1 cellular context compared by ENCODE assay signal in genomic region chr20:52291109-52291508, GRCh38.
TF ChIP-seq lines count a peak whose summit lies in the region.

No MANE protein-coding gene starts in this region.

TF ChIP-seq in K562, 482 proteins besides CTCF, POLR2A, EP300 and RAD21 (continued from another document and continues in another):
- TF ChIP-seq ASH1L (IDR thresholded peaks at IDR 0.05; ENCODE audit: borderline replicate concordance, low read depth, partially characterized antibody) = no peak
- TF ChIP-seq MBD2 (IDR thresholded peaks at IDR 0.05; ENCODE audit: borderline replicate concordance, low read depth) = no peak
- TF ChIP-seq NR1H2 (CRISPR knock-in tag; IDR thresholded peaks at IDR 0.05) = no peak
- peak; percentile 9; the same call in 1 of the 2 replicates for TF ChIP-seq TAL1 (IDR thresholded peaks at IDR 0.05)
- no peak for TF ChIP-seq ZNF324 (CRISPR knock-in tag; IDR thresholded peaks at IDR 0.05)
- peak in 1 of 2 experiments; percentile 47; a peak in 1 of 4 replicates for TF ChIP-seq MAZ (CRISPR knock-in tag; conservative IDR thresholded peaks at IDR 0.05 in 1 of 2, IDR thresholded peaks at IDR 0.05 in 1 of 2)
- TF ChIP-seq HNRNPL (IDR thresholded peaks at IDR 0.05; ENCODE audit: low read depth, low read length) = no peak
- no peak for TF ChIP-seq ZNF174 (CRISPR knock-in tag; IDR thresholded peaks at IDR 0.05)
- no peak for TF ChIP-seq ZKSCAN8 (CRISPR knock-in tag; IDR thresholded peaks at IDR 0.05)
- TF ChIP-seq RFX5 (IDR thresholded peaks at IDR 0.05; ENCODE audit: low read depth, low read length) = no peak
- no peak for TF ChIP-seq ZNF655 (CRISPR knock-in tag; IDR thresholded peaks at IDR 0.05)
- TF ChIP-seq RBM25 (IDR thresholded peaks at IDR 0.05; ENCODE audit: low read depth, low read length, severe bottlenecking) = no peak
- TF ChIP-seq TCF7 (IDR thresholded peaks at IDR 0.05; ENCODE audit: borderline replicate concordance) = no peak
- 0 out of 2 replicates have a peak, but pooled peaks have one; percentile 11 for TF ChIP-seq CXXC5 (CRISPR knock-in tag; IDR thresholded peaks at IDR 0.05)
- no peak for TF ChIP-seq RERE (CRISPR knock-in tag; IDR thresholded peaks at IDR 0.05; ENCODE audit: borderline replicate concordance)
- no peak for TF ChIP-seq HMGXB4 (CRISPR knock-in tag; IDR thresholded peaks at IDR 0.05)
- no peak for TF ChIP-seq GTF3C2 (IDR thresholded peaks at IDR 0.05; ENCODE audit: borderline replicate concordance, extremely low read depth, insufficient read length)
- peak; percentile 76 for TF ChIP-seq GABPA (tag; conservative IDR thresholded peaks at IDR 0.05; ENCODE audit: low read depth)
- no peak for TF ChIP-seq ID3 (CRISPR knock-in tag; IDR thresholded peaks at IDR 0.05)
- no peak for TF ChIP-seq ID3 (tag; IDR thresholded peaks at IDR 0.05)
- no peak for TF ChIP-seq CREB3L1 (IDR thresholded peaks at IDR 0.05; ENCODE audit: borderline replicate concordance, low read depth)
- no peak for TF ChIP-seq HOMEZ (CRISPR knock-in tag; IDR thresholded peaks at IDR 0.05)
- TF ChIP-seq DNMT1 (IDR thresholded peaks at IDR 0.05) = no peak
- TF ChIP-seq RREB1 (CRISPR knock-in tag; IDR thresholded peaks at IDR 0.05) = no peak
- no peak for TF ChIP-seq FUS (optimal IDR thresholded peaks at IDR 0.05; ENCODE audit: low read depth, low read length)
